Comparison of ENCODE assay signal across 1 cellular context in genomic region chr4:185838104-185838452, GRCh38.
TF ChIP-seq lines count a peak whose summit lies in the region.

No MANE protein-coding gene starts in this region.

TF ChIP-seq in A549, 52 proteins besides CTCF, POLR2A, EP300 and RAD21 (continued from another document):
- TF ChIP-seq USF2 (IDR thresholded peaks at IDR 0.05) (no peak), KDM5A (IDR thresholded peaks at IDR 0.05) (no peak), REST (IDR thresholded peaks at IDR 0.05) (no peak), RFX5 (IDR thresholded peaks at IDR 0.05) (no peak), SMC3 (IDR thresholded peaks at IDR 0.05) (no peak)
TF ChIP-seq in A549: peak in this region for 0.
